ENCODE assay signal across 14 cellular contexts in genomic region chr1:93705897-93706500, GRCh38. TPM values are rescaled to one million over a fixed set of nuclear protein-coding genes. Genes with fewer than 3 reads are reported as not detected.
DNase-seq lines count a peak whose midpoint lies in the region; ATAC-seq and TF ChIP-seq lines count a peak whose summit lies in the region.
"Had no signal": no experiment of that assay in that cellular context is flagged by ENCODE, and none has a peak within 500 bp of the region (broad histone marks: within the 10 kb centered on the region; RNA-seq: fewer than 3 reads in every experiment).

No MANE protein-coding gene starts in this region.

- H4K20me1 ChIP-seq in DOHH2 (ENCODE audit: control insufficient read depth, insufficient read depth, low read depth, low read length) (no peaks in the 10 kb centered on the region), GM23248 (ENCODE audit: insufficient read depth) (no peaks in the 10 kb centered on the region), OCI-LY3 (ENCODE audit: insufficient read depth, low read length) (no peaks in the 10 kb centered on the region)

- H3K9me2 ChIP-seq in DOHH2 (replicated peaks; ENCODE audit: control insufficient read depth, low read length) (no peaks in the 10 kb centered on the region), GM23248 (ENCODE audit: insufficient read depth) (no peaks in the 10 kb centered on the region)

- no peaks in the 10 kb centered on the region for H3K79me2 ChIP-seq in DOHH2 (ENCODE audit: control insufficient read depth, low read length)
- H3K79me2 ChIP-seq in GM23248 (ENCODE audit: insufficient read depth) = no peaks in the 10 kb centered on the region
- no peaks in the 10 kb centered on the region for H3K79me2 ChIP-seq in OCI-LY3 (ENCODE audit: low read length)

- peak overlapping the region; percentile 31 for H3K4me3 ChIP-seq in DOHH2 (ENCODE audit: low read length)
- no peak overlapping the region for H3K4me3 ChIP-seq in GM23248
- peak overlapping the region; percentile 19; the same call in 1 of the 2 replicates for H3K4me3 ChIP-seq in OCI-LY3 (ENCODE audit: low read length)
- H3K4me3 ChIP-seq in fibroblast of mammary gland (ENCODE audit: control insufficient read depth, low read depth, low read length) = no peak overlapping the region
- H3K4me3 ChIP-seq in effector memory CD4-positive, alpha-beta T cell (ENCODE audit: insufficient read depth, low read depth, low read length, poor library complexity, severe bottlenecking) = no peak overlapping the region
- no peak overlapping the region for H3K4me3 ChIP-seq in right cardiac atrium (ENCODE audit: low read length)

- WGBS in GM23248 (ENCODE audit: low coverage in 1 of 2, low lambda C conversion rate in 2 of 2, missing lambda C conversion rate in 2 of 2), 2 experiments = 83 to 95% methylated on average over 2 of the region's 2 CpGs
- WGBS in right cardiac atrium = 98% methylated on average over 2 of the region's 2 CpGs

- H3K4me1 ChIP-seq in DOHH2 (ENCODE audit: control insufficient read depth, low read length) (peaks cover 98% of the 10 kb centered on the region), GM23248 (ENCODE audit: insufficient read depth) (peaks cover 34% of the 10 kb centered on the region), OCI-LY3 (ENCODE audit: low read length) (peaks cover 88% of the 10 kb centered on the region), right cardiac atrium (ENCODE audit: control insufficient read depth, insufficient read depth, low read length) (peaks cover 20% of the 10 kb centered on the region)
- H3K4me1 ChIP-seq in effector memory CD4-positive, alpha-beta T cell (ENCODE audit: control insufficient read depth, insufficient read depth, low read length, poor library complexity, severe bottlenecking) = no peaks in the 10 kb centered on the region

- intact Hi-C loops in right cardiac atrium (cut with DNase I) = no loop called here

- DNase-seq in GM23248 (peak; percentile 62), fibroblast of mammary gland (ENCODE audit: low read depth) (peak; percentile 54), cortex of kidney (lab: John Stamatoyannopoulos, UW) (no peak), right cardiac atrium (no peak), GM19238 (ENCODE audit: insufficient read length, low spot score) (no peak)
- DNase-seq in effector memory CD4-positive, alpha-beta T cell = no peak
- DNase-seq: activated gamma-delta T cell, AML-193, anterior cingulate cortex, DMS79, hippocampal formation, NCI-H1105 treated with DMSO at 0.1 percent for 48 hours had no signal

- peaks cover 35% of the 10 kb centered on the region for H3F3A ChIP-seq in DOHH2 (ENCODE audit: control insufficient read depth, insufficient read depth)
- H3F3A ChIP-seq in GM23248 (ENCODE audit: insufficient read depth) = peaks cover 5% of the 10 kb centered on the region

- H3K9me3 ChIP-seq in DOHH2 (ENCODE audit: control insufficient read depth, insufficient read depth, low read length) (no peaks in the 10 kb centered on the region), GM23248 (ENCODE audit: low read depth) (no peaks in the 10 kb centered on the region), OCI-LY3 (ENCODE audit: insufficient read depth, low read length) (no peaks in the 10 kb centered on the region), right cardiac atrium (ENCODE audit: control insufficient read depth, low read length) (no peaks in the 10 kb centered on the region)
- H3K9me3 ChIP-seq in effector memory CD4-positive, alpha-beta T cell (ENCODE audit: control insufficient read depth, low read length) = no peaks in the 10 kb centered on the region

- H3K4me2 ChIP-seq in DOHH2 (ENCODE audit: low read length) (peak overlapping the region; percentile 57), GM23248 (ENCODE audit: unreplicated experiment) (no peak overlapping the region), OCI-LY3 (ENCODE audit: low read length) (peak overlapping the region; percentile 77)

- peak overlapping the region; percentile 63 for H3K27ac ChIP-seq in DOHH2 (ENCODE audit: low read depth, low read length)
- no peak overlapping the region for H3K27ac ChIP-seq in GM23248
- peak overlapping the region; percentile 98 for H3K27ac ChIP-seq in OCI-LY3 (ENCODE audit: low read length)
- H3K27ac ChIP-seq in effector memory CD4-positive, alpha-beta T cell (ENCODE audit: insufficient read depth, low read length, poor library complexity, severe bottlenecking) = no peak overlapping the region
- no peak overlapping the region for H3K27ac ChIP-seq in right cardiac atrium (ENCODE audit: low read length)

- H3K9ac ChIP-seq in GM23248 (no peak overlapping the region), OCI-LY3 (ENCODE audit: low read length) (peak overlapping the region; percentile 38; the same call in 1 of the 2 replicates)

- H3K27me3 ChIP-seq in DOHH2 (ENCODE audit: control insufficient read depth, low read length) (no peaks in the 10 kb centered on the region), GM23248 (replicated peaks; ENCODE audit: insufficient read depth) (no peaks in the 10 kb centered on the region), OCI-LY3 (ENCODE audit: low read depth, low read length) (no peaks in the 10 kb centered on the region), right cardiac atrium (ENCODE audit: control insufficient read depth, insufficient read depth) (no peaks in the 10 kb centered on the region)
- no peaks in the 10 kb centered on the region for H3K27me3 ChIP-seq in effector memory CD4-positive, alpha-beta T cell (replicated peaks; ENCODE audit: control insufficient read depth, insufficient read depth, low read length, poor library complexity, severe bottlenecking)

- ATAC-seq in right cardiac atrium = no peak

- peak; percentile 29 for TF ChIP-seq CTCF in DOHH2 (IDR thresholded peaks at IDR 0.05; ENCODE audit: low read depth, low read length, poor library complexity, severe bottlenecking)
- peak; percentile 8; the same call in 1 of the 2 replicates for TF ChIP-seq CTCF in OCI-LY3 (IDR thresholded peaks at IDR 0.05; ENCODE audit: low read depth, low read length)
- TF ChIP-seq CTCF in fibroblast of mammary gland (conservative IDR thresholded peaks at IDR 0.05; ENCODE audit: control insufficient read depth, insufficient read depth, low read depth, low read length) = no peak

- H3K36me3 ChIP-seq in DOHH2 (ENCODE audit: control insufficient read depth, low read length) (peaks cover 8% of the 10 kb centered on the region; the same call in 1 of the 2 replicates), GM23248 (ENCODE audit: low read depth) (no peaks in the 10 kb centered on the region), OCI-LY3 (replicated peaks; ENCODE audit: low read depth, low read length) (no peaks in the 10 kb centered on the region)
- H3K36me3 ChIP-seq in effector memory CD4-positive, alpha-beta T cell (ENCODE audit: control insufficient read depth, insufficient read depth, low read length) = no peaks in the 10 kb centered on the region

- no peak overlapping the region for H2AFZ ChIP-seq in GM23248
- H2AFZ ChIP-seq in OCI-LY3 (ENCODE audit: low read depth, low read length) = peak overlapping the region; percentile 12; the same call in 1 of the 2 replicates

- in situ Hi-C loops in GM23248 (cut with MboI) = no loop called here

RNA-seq across cellular contexts. Expression of gene BCAR3, which starts 24.4 kb away (rescaled TPM):
- total RNA-seq in GM23248 (2014; rRNA removed; shearing (Covaris generic)) = 79.5 and 83.2 TPM in 2 replicates
- polyA plus RNA-seq in GM23248 (2016; fragmentation: Nextera tagmentation; extraction: Ambion mirVana) (62.2 and 65.1 TPM in 2 replicates), right cardiac atrium (10.1 TPM)
- 10 to 100 TPM; 12.5 to 17.4 (median 15.0) TPM for total RNA-seq in right cardiac atrium

Comparison
In these comparisons a context has a peak if more than half of its experiments do, and no peak if none do; other contexts are left out.
1. H3K27ac ChIP-seq: peak in DOHH2 (single experiment) and OCI-LY3 (single experiment); none in GM23248 (single experiment), effector memory CD4-positive, alpha-beta T cell (single experiment) and right cardiac atrium (single experiment).
2. H3K4me3 ChIP-seq: peak in DOHH2 (single experiment) and OCI-LY3 (single experiment); none in GM23248 (single experiment), fibroblast of mammary gland (single experiment), effector memory CD4-positive, alpha-beta T cell (single experiment) and right cardiac atrium (single experiment).
3. DNase-seq: peak in GM23248 (single experiment) and fibroblast of mammary gland (single experiment); none in effector memory CD4-positive, alpha-beta T cell (0 of 3), cortex of kidney (single experiment), right cardiac atrium (0 of 3) and GM19238 (single experiment).